Comparison of ENCODE assay signal across 24 cellular contexts in the genomic region with DNA sequence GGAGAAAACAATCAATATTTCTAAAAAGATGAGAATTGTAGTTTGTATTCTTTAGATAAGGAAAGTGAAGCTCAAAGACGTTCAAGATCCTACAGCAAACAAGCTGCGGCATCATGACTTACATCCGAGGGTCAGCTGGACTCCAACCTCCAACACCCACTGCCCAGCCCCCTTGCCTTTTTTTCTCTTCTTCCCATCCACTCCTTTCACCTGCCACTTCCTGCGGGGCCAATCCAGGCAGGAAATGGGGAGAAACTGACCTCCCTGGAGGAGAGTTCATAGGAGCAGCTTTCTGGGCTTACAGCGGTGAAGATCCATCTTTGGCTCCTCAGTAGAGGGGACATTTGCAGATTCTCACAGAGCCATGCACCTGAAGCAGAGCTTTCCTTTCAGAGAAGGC.
"Had no signal": no experiment of that assay in that cellular context is flagged by ENCODE, and none has a peak within 500 bp of the region (broad histone marks: within the 10 kb centered on the region; RNA-seq: fewer than 3 reads in every experiment).

No MANE protein-coding gene starts in this region.

- ATAC-seq: heart left ventricle; left colon; left lung; lower lobe of right lung; naive thymus-derived CD4-positive, alpha-beta T cell; natural killer cell treated with Interleukin-12 subunit alpha and Interleukin-12 subunit beta and Interleukin-15 and Interleukin-18, amount 100 ng/mL, for 72 hours; psoas muscle; right lobe of liver; stimulated activated naive B cell treated with anti-CD40 and anti-IgM and Interleukin-4, amounts not matched to agents 10 μg/mL and 1 μg/mL and 100 μg/mL, for 72 hours; stimulated activated naive CD8-positive, alpha-beta T cell treated with anti-CD3 and anti-CD28 coated beads, Interleukin-15, Interleukin-2, amounts not matched to agents 100 U/mL and 50 U/mL, for 24 hours; upper lobe of right lung had no signal

- H3K9me3 ChIP-seq: heart left ventricle, left lung, lower lobe of right lung, psoas muscle, right lobe of liver, suprapubic skin, thoracic aorta, tibial artery, upper lobe of right lung had no signal

- DNase-seq: glutamatergic neuron; heart left ventricle; hypothalamus; kidney glomerular epithelial cell; left colon; left lung; lower lobe of right lung; mesendoderm; naive thymus-derived CD4-positive, alpha-beta T cell; nucleus accumbens; psoas muscle; right lobe of liver; stimulated activated CD4-positive, alpha-beta T cell treated with anti-CD3 and anti-CD28 coated beads, Interleukin-1b, Interleukin-23, amount 100 ng/mL, for 48 hours; stimulated activated CD4-positive, alpha-beta T cell treated with anti-CD3 and anti-CD28 coated beads, Interleukin-4, amount 100 ng/mL, for 1 hour; stimulated activated naive B cell treated with anti-CD40 and anti-IgM and Interleukin-4, amounts not matched to agents 10 μg/mL and 1 μg/mL and 100 μg/mL, for 72 hours; stimulated activated naive CD8-positive, alpha-beta T cell treated with anti-CD3 and anti-CD28 coated beads, Interleukin-15, Interleukin-2, amounts not matched to agents 100 U/mL and 50 U/mL, for 24 hours; tibial artery; trophoblast cell; upper lobe of right lung had no signal

- H2AFZ ChIP-seq: parathyroid adenoma had no signal

- H3K36me3 ChIP-seq: heart left ventricle, left lung, lower lobe of right lung, right lobe of liver, suprapubic skin, thoracic aorta, tibial artery, upper lobe of right lung had no signal

- H3K4me3 ChIP-seq: heart left ventricle, left lung, lower lobe of right lung, psoas muscle, right lobe of liver, smooth muscle cell, suprapubic skin, thoracic aorta, tibial artery, upper lobe of right lung had no signal

- H3K4me1 ChIP-seq: heart left ventricle, left lung, lower lobe of right lung, parathyroid adenoma, psoas muscle, right lobe of liver, suprapubic skin, tibial artery, upper lobe of right lung had no signal

- H3K4me2 ChIP-seq: smooth muscle cell had no signal

- H3K27ac ChIP-seq: heart left ventricle, left lung, lower lobe of right lung, parathyroid adenoma, psoas muscle, right lobe of liver, suprapubic skin, thoracic aorta, tibial artery, upper lobe of right lung had no signal

- H3K9ac ChIP-seq: parathyroid adenoma had no signal

- H3K27me3 ChIP-seq: right lobe of liver, upper lobe of right lung had no signal
